ENCODE assay signal across 14 cellular contexts in genomic region chr20:49666906-49667305, GRCh38. TPM values are rescaled to one million over a fixed set of nuclear protein-coding genes. Genes with fewer than 3 reads are reported as not detected.
DNase-seq lines count a peak whose midpoint lies in the region; ATAC-seq lines count a peak whose summit lies in the region.
"Had no signal": no experiment of that assay in that cellular context is flagged by ENCODE, and none has a peak within 500 bp of the region (broad histone marks: within the 10 kb centered on the region; RNA-seq: fewer than 3 reads in every experiment).

No MANE protein-coding gene starts in this region.

- H3K4me3 Mint-ChIP-seq in effector memory CD8-positive, alpha-beta T cell: no peak overlapping the region

- no peak for DNase-seq in Right ventricle myocardium superior
- no peak for DNase-seq in left ventricle myocardium superior
- peak; percentile 29 for DNase-seq in NCI-H69 (lab: John Stamatoyannopoulos, UW)
- no peak for DNase-seq in effector memory CD8-positive, alpha-beta T cell
- no peak for DNase-seq in midbrain (lab: John Stamatoyannopoulos, UW)
- no peak for DNase-seq in activated CD4-positive, alpha-beta T cell treated with anti-CD3 and anti-CD28 coated beads, Interleukin-2, amount 50 U/mL, for 1 hour
- no peak for DNase-seq in hepatic stellate cell (ENCODE audit: low spot score)
- DNase-seq: Calu3, DMS79 treated with DMSO at 0.1 percent for 48 hours, GF-D8, NCI-H1436 treated with DMSO at 0.1 percent for 48 hours, NCI-H524, PC-3 had no signal

- peaks cover 16% of the 10 kb centered on the region for H3K36me3 Mint-ChIP-seq in effector memory CD8-positive, alpha-beta T cell (ENCODE audit: insufficient read depth)

- ATAC-seq in Right ventricle myocardium superior (ENCODE audit: poor library complexity): peak; percentile 21
- no peak for ATAC-seq in left ventricle myocardium superior
- ATAC-seq in effector memory CD8-positive, alpha-beta T cell (replicated peaks): no peak
- ATAC-seq: K562, PC-3 had no signal

- intact Hi-C loops in Right ventricle myocardium superior (cut with DNase I): no loop called here
- intact Hi-C loops in left ventricle myocardium superior (cut with micrococcal nuclease): no loop called here

- H3K4me1 Mint-ChIP-seq in effector memory CD8-positive, alpha-beta T cell (ENCODE audit: low read depth in 2 of 2): peaks cover 43 to 71% of the 10 kb centered on the region in 2 donors

- no peaks in the 10 kb centered on the region for H3K9me3 Mint-ChIP-seq in effector memory CD8-positive, alpha-beta T cell

- H3K27ac Mint-ChIP-seq in effector memory CD8-positive, alpha-beta T cell: peak overlapping the region; percentile 97

- no peaks in the 10 kb centered on the region for H3K27me3 Mint-ChIP-seq in effector memory CD8-positive, alpha-beta T cell

RNA-seq across cellular contexts. Expression of gene B4GALT5, which starts 46.8 kb away (rescaled TPM):
- total RNA-seq in Right ventricle myocardium superior (39.6 TPM), left ventricle myocardium superior (37.2 TPM)
